Comparison of ENCODE assay signal across 16 cellular contexts in the genomic region with DNA sequence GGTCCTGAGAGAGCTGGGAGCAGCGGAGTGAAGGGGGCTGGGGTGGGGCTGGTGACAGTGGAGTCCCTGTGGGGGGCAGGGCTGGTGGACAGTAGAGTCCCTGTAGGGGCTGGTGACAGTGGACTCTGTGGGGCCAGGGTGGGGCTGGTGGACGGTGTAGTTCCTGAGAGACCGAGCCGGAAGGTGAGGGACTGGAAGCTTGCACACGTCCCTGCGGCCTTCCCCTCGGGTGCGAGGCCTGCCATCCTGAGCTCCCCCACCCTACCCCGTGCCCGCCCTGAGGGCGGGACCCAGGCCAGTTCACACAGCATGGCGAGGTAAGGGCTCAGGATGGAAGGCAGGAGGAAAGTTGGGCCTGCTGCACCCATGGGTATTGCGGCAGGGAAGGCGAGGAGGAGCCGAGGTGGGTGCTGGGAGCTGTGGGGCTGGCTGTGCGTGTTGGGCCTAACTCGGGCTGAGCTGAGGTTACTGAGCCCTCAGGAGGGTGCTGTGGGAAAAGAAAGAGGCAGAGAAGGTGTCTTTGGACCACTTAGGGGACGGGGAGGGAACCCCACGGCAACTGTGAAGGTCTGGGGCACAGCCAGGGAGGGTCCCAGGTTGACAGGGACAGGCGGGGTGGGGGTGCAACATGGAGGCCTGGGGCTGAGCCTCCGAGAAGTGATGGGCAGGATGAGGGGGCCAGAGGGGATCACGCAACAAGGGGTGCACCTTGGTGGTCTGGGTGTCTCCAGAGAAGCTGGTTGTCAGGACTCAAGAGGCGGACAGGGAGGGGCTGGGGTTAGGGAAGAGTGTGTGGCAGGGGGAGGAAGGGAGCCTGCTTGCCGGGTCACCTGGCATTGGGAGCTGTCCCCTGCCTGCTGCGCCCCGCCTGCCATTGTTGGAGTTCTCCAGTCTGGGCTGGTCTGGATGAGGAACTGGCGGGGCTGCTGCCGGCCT.
"Had no signal": no experiment of that assay in that cellular context is flagged by ENCODE, and none has a peak within 500 bp of the region (broad histone marks: within the 10 kb centered on the region; RNA-seq: fewer than 3 reads in every experiment).

No MANE protein-coding gene starts in this region.

- DNase-seq: activated CD4-positive, alpha-beta T cell treated with anti-CD3 and anti-CD28 coated beads, Interleukin-2, amount 10 ng/mL, durations not matched to agents 7 days and 5 days; activated CD8-positive, alpha-beta memory T cell treated with anti-CD3 and anti-CD28 coated beads for 24 hours; amniotic stem cell; brain microvascular endothelial cell; spleen; stimulated activated CD4-positive, alpha-beta T cell treated with anti-CD3 and anti-CD28 coated beads, Interleukin-1b, Interleukin-23, amount 100 ng/mL, for 48 hours; stimulated activated naive CD4-positive, alpha-beta T cell treated with Interleukin-2 at 50 U/mL for 16 hours had no signal

- H3K27ac ChIP-seq: brain microvascular endothelial cell, left lung, neutrophil had no signal

- H3K36me3 ChIP-seq: brain microvascular endothelial cell, left lung, neutrophil had no signal

- ATAC-seq: esophagus mucosa, left lung, sciatic nerve, WTC11 had no signal

- H3K27ac Mint-ChIP-seq: activated CD4-positive, alpha-beta T cell treated with anti-CD3 and anti-CD28 coated beads, Interleukin-2, amount 10 ng/mL, durations not matched to agents 7 days and 5 days; activated naive CD4-positive, alpha-beta T cell treated with anti-CD3 and anti-CD28 coated beads, Interleukin-2, amount 50 U/mL, for 24 hours; T-helper 1 cell treated with Interleukin-12 subunit alpha and Interleukin-12 subunit beta and Interleukin-4 antibody, amounts not matched to agents 30 μg/mL and 1 μg/mL, for 36 hours; type B pancreatic cell had no signal

- H3K27me3 Mint-ChIP-seq: activated CD4-positive, alpha-beta T cell treated with anti-CD3 and anti-CD28 coated beads, Interleukin-2, amount 10 ng/mL, durations not matched to agents 7 days and 5 days; activated naive CD4-positive, alpha-beta T cell treated with anti-CD3 and anti-CD28 coated beads, Interleukin-2, amount 50 U/mL, for 24 hours had no signal

- H3K9me3 ChIP-seq: left lung, neutrophil, spleen had no signal

- H3K4me3 Mint-ChIP-seq: activated CD4-positive, alpha-beta T cell treated with anti-CD3 and anti-CD28 coated beads, Interleukin-2, amount 10 ng/mL, durations not matched to agents 7 days and 5 days; activated naive CD4-positive, alpha-beta T cell treated with anti-CD3 and anti-CD28 coated beads, Interleukin-2, amount 50 U/mL, for 24 hours; T-helper 1 cell treated with Interleukin-12 subunit alpha and Interleukin-12 subunit beta and Interleukin-4 antibody, amounts not matched to agents 30 μg/mL and 1 μg/mL, for 36 hours; type B pancreatic cell; WTC11 had no signal

- H3K27me3 ChIP-seq: dorsolateral prefrontal cortex, left lung, neutrophil, spleen had no signal

- H3K9me3 Mint-ChIP-seq: activated CD4-positive, alpha-beta T cell treated with anti-CD3 and anti-CD28 coated beads, Interleukin-2, amount 10 ng/mL, durations not matched to agents 7 days and 5 days; activated naive CD4-positive, alpha-beta T cell treated with anti-CD3 and anti-CD28 coated beads, Interleukin-2, amount 50 U/mL, for 24 hours; T-helper 1 cell treated with Interleukin-12 subunit alpha and Interleukin-12 subunit beta and Interleukin-4 antibody, amounts not matched to agents 30 μg/mL and 1 μg/mL, for 36 hours; type B pancreatic cell; WTC11 had no signal

- H3K36me3 Mint-ChIP-seq: activated naive CD4-positive, alpha-beta T cell treated with anti-CD3 and anti-CD28 coated beads, Interleukin-2, amount 50 U/mL, for 24 hours; type B pancreatic cell had no signal

- H3K4me3 ChIP-seq: dorsolateral prefrontal cortex, left lung, spleen had no signal
